ENCODE assay signal across 8 cellular contexts in the genomic region with DNA sequence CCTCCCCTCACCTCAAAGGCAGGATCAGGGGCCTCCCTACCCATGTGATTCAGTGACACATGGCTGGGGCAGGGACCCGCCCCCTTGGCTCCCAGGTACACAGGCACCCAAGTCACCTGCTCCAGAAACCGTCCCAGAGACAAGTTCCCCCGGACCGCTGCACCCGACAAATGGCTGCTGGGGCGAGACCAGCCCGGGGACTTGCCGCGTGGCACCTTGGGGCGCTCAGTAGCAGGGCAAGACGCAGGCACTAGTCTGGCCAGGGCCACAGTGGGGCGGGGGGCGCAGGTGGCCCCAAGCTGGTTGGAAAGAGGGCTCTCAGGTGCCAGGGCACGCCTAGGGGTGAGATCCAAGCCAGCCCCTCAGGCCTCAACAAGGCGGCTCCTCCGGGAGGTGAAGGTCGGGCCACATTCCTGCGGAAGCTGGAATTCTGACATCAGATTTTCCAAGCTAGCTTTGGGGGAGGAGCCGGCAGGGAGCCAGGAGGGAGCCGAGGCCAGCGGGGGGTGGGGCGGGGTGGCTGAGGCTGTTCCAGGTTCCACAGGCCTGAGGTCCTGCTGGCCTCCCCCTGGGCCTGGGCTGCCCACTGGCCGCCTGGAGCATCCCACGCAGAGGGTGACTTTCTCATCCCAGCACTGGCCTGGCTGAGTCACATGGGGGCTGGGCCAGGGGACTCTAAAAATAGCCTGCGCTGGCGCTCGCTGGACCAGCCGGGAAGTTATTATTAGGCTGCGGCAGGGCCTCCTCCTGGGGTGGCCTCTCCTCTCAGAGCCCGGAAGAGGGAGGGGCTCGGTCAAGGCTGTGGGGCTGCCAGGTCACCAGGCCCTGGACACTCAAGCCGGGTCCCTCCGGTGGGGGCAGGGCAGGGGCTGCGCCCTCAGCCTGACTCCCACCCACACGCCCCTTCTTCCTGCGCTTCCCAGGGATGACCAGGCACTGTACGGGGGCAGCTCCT.
DNase-seq lines count a peak whose midpoint lies in the region.

No MANE protein-coding gene starts in this region.

- peak; percentile 63 for DNase-seq in DMS 273 (lab: John Stamatoyannopoulos, UW; ENCODE audit: unreplicated experiment)
- no peak for DNase-seq in DMS 273 treated with DMSO at 0.1 percent for 48 hours (lab: John Stamatoyannopoulos, UW)
- peak; percentile 81 for DNase-seq in UCSD-AML1 (lab: John Stamatoyannopoulos, UW; ENCODE audit: unreplicated experiment)
- DNase-seq in glomerular visceral epithelial cell (ENCODE audit: extremely low spot score), result peak; percentile 96
- DNase-seq in nucleus accumbens (lab: John Stamatoyannopoulos, UW), result peak in 31 of 56 donors; percentile 14 to 80 (median 55)
- no peak for DNase-seq in effector CD8-positive, alpha-beta T cell (lab: John Stamatoyannopoulos, UW)
- no peak for DNase-seq in NCI-H345 (lab: John Stamatoyannopoulos, UW)
- DNase-seq in stimulated activated naive CD4-positive, alpha-beta T cell treated with Interleukin-2 at 50 U/mL for 16 hours (lab: John Stamatoyannopoulos, UW), result no peak

Comparison
In these comparisons a context has a peak if more than half of its experiments do, and no peak if none do; other contexts are left out.
1. DNase-seq: peak in DMS 273 (single experiment), UCSD-AML1 (single experiment), glomerular visceral epithelial cell (single experiment) and nucleus accumbens (31 of 56); none in DMS 273 treated with DMSO at 0.1 percent for 48 hours (single experiment), effector CD8-positive, alpha-beta T cell (single experiment), NCI-H345 (single experiment) and stimulated activated naive CD4-positive, alpha-beta T cell treated with Interleukin-2 at 50 U/mL for 16 hours (single experiment).